Comparison of ENCODE assay signal across 8 cellular contexts in the genomic region with DNA sequence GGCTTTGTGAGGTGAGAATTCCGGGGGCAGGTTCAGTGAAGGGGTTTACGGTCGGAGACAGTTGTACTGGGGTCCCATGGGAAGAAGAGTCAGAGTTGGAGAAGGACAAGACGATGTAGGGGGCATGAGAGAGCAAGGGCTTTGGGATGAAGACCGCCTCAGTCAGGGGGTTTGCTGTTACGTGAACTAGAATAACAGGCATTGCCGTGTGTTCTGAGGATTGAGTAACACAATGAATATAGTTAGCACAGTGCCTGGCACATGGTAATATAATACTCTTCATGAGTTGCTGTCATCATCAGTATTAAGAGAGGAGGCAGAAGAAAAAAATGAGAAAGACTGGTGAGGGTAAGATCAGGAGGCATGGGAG.
DNase-seq lines count a peak whose midpoint lies in the region.

No MANE protein-coding gene starts in this region.

- H3K27ac Mint-ChIP-seq in activated naive CD8-positive, alpha-beta T cell = peak overlapping the region; percentile 94

- peak overlapping the region; percentile 90 for H3K27ac ChIP-seq in subcutaneous abdominal adipose tissue (ENCODE audit: low read depth, low read length)

- H3K4me1 ChIP-seq in subcutaneous abdominal adipose tissue (ENCODE audit: control insufficient read depth in 5 of 5, insufficient read depth in 5 of 5, low read length in 5 of 5) = peaks cover 9 to 33% (median 25%) of the 10 kb centered on the region in 5 donors

- peaks cover 0 to 38% (median 38%) of the 10 kb centered on the region in 5 donors for H3K36me3 ChIP-seq in subcutaneous abdominal adipose tissue (ENCODE audit: control insufficient read depth in 5 of 5, insufficient read depth in 5 of 5, low read length in 5 of 5)

- no peaks in the 10 kb centered on the region for H3K27me3 ChIP-seq in subcutaneous abdominal adipose tissue (ENCODE audit: control insufficient read depth in 5 of 5, insufficient read depth in 4 of 5, low read length in 5 of 5)

- peak overlapping the region; percentile 95 for H3K4me3 Mint-ChIP-seq in activated naive CD8-positive, alpha-beta T cell

- DNase-seq in DMS53 (lab: John Stamatoyannopoulos, UW) (peak; percentile 24), DMS53 treated with DMSO at 0.1 percent for 48 hours (lab: John Stamatoyannopoulos, UW; ENCODE audit: unreplicated experiment) (no peak), iris pigment epithelial cell (ENCODE audit: low read depth) (peak; percentile 46), COLO829 (ENCODE audit: low spot score) (no peak), NCI-H146 treated with DMSO at 0.1 percent for 48 hours (lab: John Stamatoyannopoulos, UW; ENCODE audit: unreplicated experiment) (no peak), LoVo (ENCODE audit: low spot score) (no peak)

- H3K9me3 ChIP-seq in subcutaneous abdominal adipose tissue (ENCODE audit: control insufficient read depth in 5 of 5, low read length in 5 of 5) = no peaks in the 10 kb centered on the region

- peak overlapping the region; percentile 88 to 100 (median 99) for H3K4me3 ChIP-seq in subcutaneous abdominal adipose tissue (ENCODE audit: low read depth in 1 of 5, low read length in 5 of 5)

- no peaks in the 10 kb centered on the region for H3K27me3 Mint-ChIP-seq in activated naive CD8-positive, alpha-beta T cell

- H3K9me3 Mint-ChIP-seq in activated naive CD8-positive, alpha-beta T cell (ENCODE audit: low read depth) = no peaks in the 10 kb centered on the region

- no peaks in the 10 kb centered on the region for H3K36me3 Mint-ChIP-seq in activated naive CD8-positive, alpha-beta T cell

- peak overlapping the region in 4 of 5 donors; percentile 86 to 96 (median 90) for H3K9ac ChIP-seq in subcutaneous abdominal adipose tissue (ENCODE audit: low read length in 5 of 5)

- H3K4me1 Mint-ChIP-seq in activated naive CD8-positive, alpha-beta T cell (ENCODE audit: low read depth) = peaks cover 29% of the 10 kb centered on the region

Comparison
In these comparisons a context has a peak if more than half of its experiments do, and no peak if none do; other contexts are left out.
1. DNase-seq: peak in DMS53 (single experiment) and iris pigment epithelial cell (single experiment); none in DMS53 treated with DMSO at 0.1 percent for 48 hours (single experiment), COLO829 (single experiment), NCI-H146 treated with DMSO at 0.1 percent for 48 hours (single experiment) and LoVo (single experiment).